ENCODE assay signal across 16 cellular contexts in genomic region chr6:37486440-37486839, GRCh38. TPM values are rescaled to one million over a fixed set of nuclear protein-coding genes. Genes with fewer than 3 reads are reported as not detected.
A peak's percentile ranks its signal among the peaks of the same experiment; 100 is the strongest.
DNase-seq lines count a peak whose midpoint lies in the region; ATAC-seq and TF ChIP-seq lines count a peak whose summit lies in the region.
"Had no signal": no experiment of that assay in that cellular context is flagged by ENCODE, and none has a peak within 500 bp of the region (broad histone marks: within the 10 kb centered on the region; RNA-seq: fewer than 3 reads in every experiment).

No MANE protein-coding gene starts in this region.

- ATAC-seq in naive B cell (ENCODE audit: low read depth in 2 of 2) (no peak), HG03457 (IDR thresholded peaks at IDR 0.05; ENCODE audit: unreplicated experiment) (no peak)
- no peak for ATAC-seq in stimulated activated memory B cell treated with anti-CD40 and anti-IgM and Interleukin-4, amounts not matched to agents 10 μg/mL and 1 μg/mL and 100 μg/mL, for 72 hours
- ATAC-seq: A549 had no signal

- no peaks in the 10 kb centered on the region for H3K9me3 Mint-ChIP-seq in activated naive CD4-positive, alpha-beta T cell treated with anti-CD3 and anti-CD28 coated beads for 36 hours
- no peaks in the 10 kb centered on the region for H3K9me3 Mint-ChIP-seq in naive B cell
- H3K9me3 Mint-ChIP-seq in stimulated activated memory B cell treated with anti-CD40 and anti-IgM and Interleukin-4, amounts not matched to agents 10 μg/mL and 1 μg/mL and 100 μg/mL, for 72 hours, result no peaks in the 10 kb centered on the region
- H3K9me3 Mint-ChIP-seq: IgD-negative memory B cell had no signal

- intact Hi-C loops in activated naive CD4-positive, alpha-beta T cell treated with anti-CD3 and anti-CD28 coated beads for 36 hours (cut with micrococcal nuclease), result no loop called here

- H3K9me3 ChIP-seq in HEK293 (ENCODE audit: control insufficient read depth, insufficient read depth, low read depth, low read length), result no peaks in the 10 kb centered on the region
- H3K9me3 ChIP-seq: A549 had no signal

- CTCF ChIA-PET in activated naive CD4-positive, alpha-beta T cell treated with anti-CD3 and anti-CD28 coated beads for 36 hours (lab: Charles Lee), result interaction anchor here (3.3 kb wide), 1 partner anchor 80 kb away, joined by 28 read pairs; no protein-coding TSS in a partner anchor
- CTCF ChIA-PET in HEK293 (lab: Yijun Ruan, JAX), result interaction anchor here (1.0 to 2.5 kb wide), 3 partner anchors 48 to 205 kb away, joined by 6 read pairs; no protein-coding TSS in a partner anchor

- peaks cover 16% of the 10 kb centered on the region for H3K36me3 Mint-ChIP-seq in activated naive CD4-positive, alpha-beta T cell treated with anti-CD3 and anti-CD28 coated beads for 36 hours (ENCODE audit: low read depth)
- H3K36me3 Mint-ChIP-seq in naive B cell, result peaks cover 8 to 11% of the 10 kb centered on the region in 2 donors
- H3K36me3 Mint-ChIP-seq in stimulated activated memory B cell treated with anti-CD40 and anti-IgM and Interleukin-4, amounts not matched to agents 10 μg/mL and 1 μg/mL and 100 μg/mL, for 72 hours, result peaks cover 28% of the 10 kb centered on the region
- H3K36me3 Mint-ChIP-seq: IgD-negative memory B cell had no signal

- TF ChIP-seq CTCF in HEK293 (tag by site-specific recombination; IDR thresholded peaks at IDR 0.05), result no peak

- H3K4me1 Mint-ChIP-seq in activated naive CD4-positive, alpha-beta T cell treated with anti-CD3 and anti-CD28 coated beads for 36 hours (ENCODE audit: low read depth), result peaks cover 37% of the 10 kb centered on the region
- peaks cover 21 to 35% (median 33%) of the 10 kb centered on the region in 3 donors for H3K4me1 Mint-ChIP-seq in naive B cell
- H3K4me1 Mint-ChIP-seq in stimulated activated memory B cell treated with anti-CD40 and anti-IgM and Interleukin-4, amounts not matched to agents 10 μg/mL and 1 μg/mL and 100 μg/mL, for 72 hours, result peaks cover 51% of the 10 kb centered on the region

- H3K27ac Mint-ChIP-seq in activated naive CD4-positive, alpha-beta T cell treated with anti-CD3 and anti-CD28 coated beads for 36 hours, result peak overlapping the region; percentile 12
- H3K27ac Mint-ChIP-seq in naive B cell, result peak overlapping the region in 5 of 6 donors; percentile 33 to 93 (median 61)
- peak overlapping the region; percentile 43 for H3K27ac Mint-ChIP-seq in stimulated activated memory B cell treated with anti-CD40 and anti-IgM and Interleukin-4, amounts not matched to agents 10 μg/mL and 1 μg/mL and 100 μg/mL, for 72 hours

- POLR2A ChIA-PET in HEK293 (lab: Yijun Ruan, JAX), result no interaction called here

- peaks cover 0 to 31% of the 10 kb centered on the region in 2 experiments; a peak in 1 of 3 replicates for H3K36me3 ChIP-seq in HEK293 (ENCODE audit: control insufficient read depth in 2 of 2, insufficient read depth in 1 of 2, low read length in 2 of 2)

- H3K4me3 Mint-ChIP-seq in activated naive CD4-positive, alpha-beta T cell treated with anti-CD3 and anti-CD28 coated beads for 36 hours, result no peak overlapping the region
- H3K4me3 Mint-ChIP-seq in naive B cell, result no peak overlapping the region
- no peak overlapping the region for H3K4me3 Mint-ChIP-seq in stimulated activated memory B cell treated with anti-CD40 and anti-IgM and Interleukin-4, amounts not matched to agents 10 μg/mL and 1 μg/mL and 100 μg/mL, for 72 hours
- H3K4me3 Mint-ChIP-seq: IgD-negative memory B cell had no signal

- peaks cover 10% of the 10 kb centered on the region for H3K4me1 ChIP-seq in HEK293 (ENCODE audit: control insufficient read depth, insufficient read depth, low read length)
- H3K4me1 ChIP-seq: A549 had no signal

- H3K4me3 ChIP-seq in HEK293 (ENCODE audit: low read depth, low read length), result no peak overlapping the region
- H3K4me3 ChIP-seq: A549 had no signal

- DNase-seq in activated naive CD4-positive, alpha-beta T cell treated with anti-CD3 and anti-CD28 coated beads for 36 hours, result no peak
- no peak for DNase-seq in activated naive CD4-positive, alpha-beta T cell (lab: John Stamatoyannopoulos, UW)
- DNase-seq in naive B cell (no peak), NAMALWA (ENCODE audit: low spot score) (no peak)
- DNase-seq: Calu3, DMS53, NCI-H1105 treated with DMSO at 0.1 percent for 48 hours, NCI-H1694 treated with DMSO at 0.1 percent for 48 hours, NCI-H2107, NCI-H226 had no signal

- H3K27me3 Mint-ChIP-seq in activated naive CD4-positive, alpha-beta T cell treated with anti-CD3 and anti-CD28 coated beads for 36 hours (ENCODE audit: low read depth), result no peaks in the 10 kb centered on the region
- H3K27me3 Mint-ChIP-seq in naive B cell, result no peaks in the 10 kb centered on the region
- H3K27me3 Mint-ChIP-seq in stimulated activated memory B cell treated with anti-CD40 and anti-IgM and Interleukin-4, amounts not matched to agents 10 μg/mL and 1 μg/mL and 100 μg/mL, for 72 hours, result no peaks in the 10 kb centered on the region
- H3K27me3 Mint-ChIP-seq: IgD-negative memory B cell had no signal

- no peak overlapping the region for H3K27ac ChIP-seq in HEK293 (ENCODE audit: extremely low read depth, low read depth, low read length)
- H3K27ac ChIP-seq: A549, C4-2B had no signal

TF ChIP-seq in HEK293, 187 proteins besides CTCF, POLR2A, EP300 and RAD21 (continues in another document):
- TF ChIP-seq ZNF19 (tag by site-specific recombination; IDR thresholded peaks at IDR 0.05; ENCODE audit: low read depth), result no peak
- no peak for TF ChIP-seq ZNF514 (tag by site-specific recombination; IDR thresholded peaks at IDR 0.05)
- TF ChIP-seq MEIS1 (CRISPR knock-in tag; IDR thresholded peaks at IDR 0.05; ENCODE audit: borderline replicate concordance), result no peak
- TF ChIP-seq TSHZ1 (tag by site-specific recombination; IDR thresholded peaks at IDR 0.05; ENCODE audit: borderline replicate concordance), result no peak
- peak; percentile 41; the same call in 1 of the 2 replicates for TF ChIP-seq EGR2 (tag by site-specific recombination; IDR thresholded peaks at IDR 0.05; ENCODE audit: low read depth)
- no peak for TF ChIP-seq ZSCAN4 (tag by site-specific recombination; IDR thresholded peaks at IDR 0.05)
- peak; percentile 64 for TF ChIP-seq ZIC2 (tag by site-specific recombination; IDR thresholded peaks at IDR 0.05)

RNA-seq across cellular contexts. Expression of gene CCDC167, which starts 13.3 kb away (rescaled TPM):
- 10 to 100 TPM; 53.4 to 57.1 TPM for total RNA-seq in activated naive CD4-positive, alpha-beta T cell treated with anti-CD3 and anti-CD28 coated beads for 36 hours
- polyA plus RNA-seq in naive B cell (ENCODE audit: low read depth in 6 of 6), result 10 to 100 TPM; 35.2 to 61.3 (median 52.4) TPM

RNA-seq across cellular contexts. Expression of gene CMTR1, which starts 53.4 kb away (rescaled TPM):
- 10 to 100 TPM; 70.9 to 71.3 TPM for total RNA-seq in activated naive CD4-positive, alpha-beta T cell treated with anti-CD3 and anti-CD28 coated beads for 36 hours
- polyA plus RNA-seq in naive B cell (ENCODE audit: low read depth in 6 of 6), result 10 to 100 TPM; 27.2 to 32.1 (median 28.9) TPM
